Comparison of ENCODE assay signal across 2 cellular contexts in the genomic region with DNA sequence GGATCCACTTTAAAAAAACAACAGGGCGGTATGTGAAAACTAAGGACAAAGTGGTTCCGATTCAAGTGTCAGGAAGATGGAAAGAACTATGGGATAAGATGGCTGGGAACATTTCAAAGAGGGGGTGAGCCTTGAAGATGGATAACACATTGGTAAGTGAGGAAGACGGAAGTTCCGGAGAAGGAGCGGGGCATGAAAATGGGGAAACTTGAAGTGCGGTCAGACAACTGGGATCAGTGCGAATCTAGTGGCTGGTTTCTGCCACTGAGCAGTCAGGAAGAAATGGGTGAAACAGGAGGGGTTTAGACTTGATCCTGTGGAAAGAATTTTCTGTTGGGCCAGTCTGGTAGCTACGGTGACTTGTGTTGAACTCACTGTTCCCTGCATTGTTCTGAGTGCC.
TF ChIP-seq lines count a peak whose summit lies in the region.

No MANE protein-coding gene starts in this region.

TF ChIP-seq in SK-N-SH treated with all-trans-retinoic acid at 6 μM for 48 hours, 23 proteins besides CTCF, POLR2A, EP300 and RAD21:
- TF ChIP-seq, protein P1, sequence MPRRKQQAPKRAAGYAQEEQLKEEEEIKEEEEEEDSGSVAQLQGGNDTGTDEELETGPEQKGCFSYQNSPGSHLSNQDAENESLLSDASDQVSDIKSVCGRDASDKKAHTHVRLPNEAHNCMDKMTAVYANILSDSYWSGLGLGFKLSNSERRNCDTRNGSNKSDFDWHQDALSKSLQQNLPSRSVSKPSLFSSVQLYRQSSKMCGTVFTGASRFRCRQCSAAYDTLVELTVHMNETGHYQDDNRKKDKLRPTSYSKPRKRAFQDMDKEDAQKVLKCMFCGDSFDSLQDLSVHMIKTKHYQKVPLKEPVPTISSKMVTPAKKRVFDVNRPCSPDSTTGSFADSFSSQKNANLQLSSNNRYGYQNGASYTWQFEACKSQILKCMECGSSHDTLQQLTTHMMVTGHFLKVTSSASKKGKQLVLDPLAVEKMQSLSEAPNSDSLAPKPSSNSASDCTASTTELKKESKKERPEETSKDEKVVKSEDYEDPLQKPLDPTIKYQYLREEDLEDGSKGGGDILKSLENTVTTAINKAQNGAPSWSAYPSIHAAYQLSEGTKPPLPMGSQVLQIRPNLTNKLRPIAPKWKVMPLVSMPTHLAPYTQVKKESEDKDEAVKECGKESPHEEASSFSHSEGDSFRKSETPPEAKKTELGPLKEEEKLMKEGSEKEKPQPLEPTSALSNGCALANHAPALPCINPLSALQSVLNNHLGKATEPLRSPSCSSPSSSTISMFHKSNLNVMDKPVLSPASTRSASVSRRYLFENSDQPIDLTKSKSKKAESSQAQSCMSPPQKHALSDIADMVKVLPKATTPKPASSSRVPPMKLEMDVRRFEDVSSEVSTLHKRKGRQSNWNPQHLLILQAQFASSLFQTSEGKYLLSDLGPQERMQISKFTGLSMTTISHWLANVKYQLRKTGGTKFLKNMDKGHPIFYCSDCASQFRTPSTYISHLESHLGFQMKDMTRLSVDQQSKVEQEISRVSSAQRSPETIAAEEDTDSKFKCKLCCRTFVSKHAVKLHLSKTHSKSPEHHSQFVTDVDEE (CRISPR knock-in tag; IDR thresholded peaks at IDR 0.05), result no peak
- no peak for TF ChIP-seq ISL1 (CRISPR knock-in tag; IDR thresholded peaks at IDR 0.05)
- no peak for TF ChIP-seq GLIS3 (CRISPR knock-in tag; IDR thresholded peaks at IDR 0.05)
- TF ChIP-seq RARB (CRISPR knock-in tag; IDR thresholded peaks at IDR 0.05), result no peak
- TF ChIP-seq ZNF70 (CRISPR knock-in tag; IDR thresholded peaks at IDR 0.05), result no peak
- TF ChIP-seq PPARA (CRISPR knock-in tag; IDR thresholded peaks at IDR 0.05; ENCODE audit: borderline replicate concordance), result no peak
- no peak for TF ChIP-seq TCF4 (CRISPR knock-in tag; IDR thresholded peaks at IDR 0.05; ENCODE audit: borderline replicate concordance)
- no peak for TF ChIP-seq ZNF8 (CRISPR knock-in tag; IDR thresholded peaks at IDR 0.05)
- TF ChIP-seq ZFP3 (CRISPR knock-in tag; IDR thresholded peaks at IDR 0.05), result no peak
- no peak for TF ChIP-seq ESRRG (CRISPR knock-in tag; IDR thresholded peaks at IDR 0.05)
- TF ChIP-seq ARNTL (CRISPR knock-in tag; IDR thresholded peaks at IDR 0.05; ENCODE audit: borderline replicate concordance, low read depth), result no peak
- no peak for TF ChIP-seq CSDC2 (CRISPR knock-in tag; IDR thresholded peaks at IDR 0.05)
- TF ChIP-seq, protein P2, sequence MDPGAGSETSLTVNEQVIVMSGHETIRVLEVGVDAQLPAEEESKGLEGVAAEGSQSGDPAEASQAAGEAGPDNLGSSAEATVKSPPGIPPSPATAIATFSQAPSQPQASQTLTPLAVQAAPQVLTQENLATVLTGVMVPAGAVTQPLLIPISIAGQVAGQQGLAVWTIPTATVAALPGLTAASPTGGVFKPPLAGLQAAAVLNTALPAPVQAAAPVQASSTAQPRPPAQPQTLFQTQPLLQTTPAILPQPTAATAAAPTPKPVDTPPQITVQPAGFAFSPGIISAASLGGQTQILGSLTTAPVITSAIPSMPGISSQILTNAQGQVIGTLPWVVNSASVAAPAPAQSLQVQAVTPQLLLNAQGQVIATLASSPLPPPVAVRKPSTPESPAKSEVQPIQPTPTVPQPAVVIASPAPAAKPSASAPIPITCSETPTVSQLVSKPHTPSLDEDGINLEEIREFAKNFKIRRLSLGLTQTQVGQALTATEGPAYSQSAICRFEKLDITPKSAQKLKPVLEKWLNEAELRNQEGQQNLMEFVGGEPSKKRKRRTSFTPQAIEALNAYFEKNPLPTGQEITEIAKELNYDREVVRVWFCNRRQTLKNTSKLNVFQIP (CRISPR knock-in tag; IDR thresholded peaks at IDR 0.05; ENCODE audit: borderline replicate concordance, low read depth), result no peak
- no peak for TF ChIP-seq BACH2 (CRISPR knock-in tag; IDR thresholded peaks at IDR 0.05; ENCODE audit: borderline replicate concordance)
- TF ChIP-seq, protein P3, sequence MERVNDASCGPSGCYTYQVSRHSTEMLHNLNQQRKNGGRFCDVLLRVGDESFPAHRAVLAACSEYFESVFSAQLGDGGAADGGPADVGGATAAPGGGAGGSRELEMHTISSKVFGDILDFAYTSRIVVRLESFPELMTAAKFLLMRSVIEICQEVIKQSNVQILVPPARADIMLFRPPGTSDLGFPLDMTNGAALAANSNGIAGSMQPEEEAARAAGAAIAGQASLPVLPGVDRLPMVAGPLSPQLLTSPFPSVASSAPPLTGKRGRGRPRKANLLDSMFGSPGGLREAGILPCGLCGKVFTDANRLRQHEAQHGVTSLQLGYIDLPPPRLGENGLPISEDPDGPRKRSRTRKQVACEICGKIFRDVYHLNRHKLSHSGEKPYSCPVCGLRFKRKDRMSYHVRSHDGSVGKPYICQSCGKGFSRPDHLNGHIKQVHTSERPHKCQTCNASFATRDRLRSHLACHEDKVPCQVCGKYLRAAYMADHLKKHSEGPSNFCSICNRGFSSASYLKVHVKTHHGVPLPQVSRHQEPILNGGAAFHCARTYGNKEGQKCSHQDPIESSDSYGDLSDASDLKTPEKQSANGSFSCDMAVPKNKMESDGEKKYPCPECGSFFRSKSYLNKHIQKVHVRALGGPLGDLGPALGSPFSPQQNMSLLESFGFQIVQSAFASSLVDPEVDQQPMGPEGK (CRISPR knock-in tag; IDR thresholded peaks at IDR 0.05; ENCODE audit: borderline replicate concordance), result no peak
- TF ChIP-seq, protein P4, sequence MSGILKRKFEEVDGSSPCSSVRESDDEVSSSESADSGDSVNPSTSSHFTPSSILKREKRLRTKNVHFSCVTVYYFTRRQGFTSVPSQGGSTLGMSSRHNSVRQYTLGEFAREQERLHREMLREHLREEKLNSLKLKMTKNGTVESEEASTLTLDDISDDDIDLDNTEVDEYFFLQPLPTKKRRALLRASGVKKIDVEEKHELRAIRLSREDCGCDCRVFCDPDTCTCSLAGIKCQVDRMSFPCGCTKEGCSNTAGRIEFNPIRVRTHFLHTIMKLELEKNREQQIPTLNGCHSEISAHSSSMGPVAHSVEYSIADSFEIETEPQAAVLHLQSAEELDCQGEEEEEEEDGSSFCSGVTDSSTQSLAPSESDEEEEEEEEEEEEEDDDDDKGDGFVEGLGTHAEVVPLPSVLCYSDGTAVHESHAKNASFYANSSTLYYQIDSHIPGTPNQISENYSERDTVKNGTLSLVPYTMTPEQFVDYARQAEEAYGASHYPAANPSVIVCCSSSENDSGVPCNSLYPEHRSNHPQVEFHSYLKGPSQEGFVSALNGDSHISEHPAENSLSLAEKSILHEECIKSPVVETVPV (CRISPR knock-in tag; IDR thresholded peaks at IDR 0.05), result no peak
- TF ChIP-seq TOX (CRISPR knock-in tag; IDR thresholded peaks at IDR 0.05; ENCODE audit: borderline replicate concordance), result no peak
- TF ChIP-seq OSR1 (CRISPR knock-in tag; IDR thresholded peaks at IDR 0.05), result no peak
- TF ChIP-seq, protein P5, sequence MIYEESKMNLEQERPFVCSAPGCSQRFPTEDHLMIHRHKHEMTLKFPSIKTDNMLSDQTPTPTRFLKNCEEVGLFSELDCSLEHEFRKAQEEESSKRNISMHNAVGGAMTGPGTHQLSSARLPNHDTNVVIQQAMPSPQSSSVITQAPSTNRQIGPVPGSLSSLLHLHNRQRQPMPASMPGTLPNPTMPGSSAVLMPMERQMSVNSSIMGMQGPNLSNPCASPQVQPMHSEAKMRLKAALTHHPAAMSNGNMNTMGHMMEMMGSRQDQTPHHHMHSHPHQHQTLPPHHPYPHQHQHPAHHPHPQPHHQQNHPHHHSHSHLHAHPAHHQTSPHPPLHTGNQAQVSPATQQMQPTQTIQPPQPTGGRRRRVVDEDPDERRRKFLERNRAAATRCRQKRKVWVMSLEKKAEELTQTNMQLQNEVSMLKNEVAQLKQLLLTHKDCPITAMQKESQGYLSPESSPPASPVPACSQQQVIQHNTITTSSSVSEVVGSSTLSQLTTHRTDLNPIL (CRISPR knock-in tag; IDR thresholded peaks at IDR 0.05; ENCODE audit: low read depth), result no peak

TF ChIP-seq in WTC11, 78 proteins besides CTCF, POLR2A, EP300 and RAD21 (continued from another document):
- TF ChIP-seq, protein P6, sequence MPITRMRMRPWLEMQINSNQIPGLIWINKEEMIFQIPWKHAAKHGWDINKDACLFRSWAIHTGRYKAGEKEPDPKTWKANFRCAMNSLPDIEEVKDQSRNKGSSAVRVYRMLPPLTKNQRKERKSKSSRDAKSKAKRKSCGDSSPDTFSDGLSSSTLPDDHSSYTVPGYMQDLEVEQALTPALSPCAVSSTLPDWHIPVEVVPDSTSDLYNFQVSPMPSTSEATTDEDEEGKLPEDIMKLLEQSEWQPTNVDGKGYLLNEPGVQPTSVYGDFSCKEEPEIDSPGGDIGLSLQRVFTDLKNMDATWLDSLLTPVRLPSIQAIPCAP (CRISPR knock-in tag; IDR thresholded peaks at IDR 0.05), result no peak
- TF ChIP-seq, protein P7, sequence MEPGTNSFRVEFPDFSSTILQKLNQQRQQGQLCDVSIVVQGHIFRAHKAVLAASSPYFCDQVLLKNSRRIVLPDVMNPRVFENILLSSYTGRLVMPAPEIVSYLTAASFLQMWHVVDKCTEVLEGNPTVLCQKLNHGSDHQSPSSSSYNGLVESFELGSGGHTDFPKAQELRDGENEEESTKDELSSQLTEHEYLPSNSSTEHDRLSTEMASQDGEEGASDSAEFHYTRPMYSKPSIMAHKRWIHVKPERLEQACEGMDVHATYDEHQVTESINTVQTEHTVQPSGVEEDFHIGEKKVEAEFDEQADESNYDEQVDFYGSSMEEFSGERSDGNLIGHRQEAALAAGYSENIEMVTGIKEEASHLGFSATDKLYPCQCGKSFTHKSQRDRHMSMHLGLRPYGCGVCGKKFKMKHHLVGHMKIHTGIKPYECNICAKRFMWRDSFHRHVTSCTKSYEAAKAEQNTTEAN (CRISPR knock-in tag; IDR thresholded peaks at IDR 0.05), result no peak
- TF ChIP-seq ZNF423 (CRISPR knock-in tag; IDR thresholded peaks at IDR 0.05), result no peak
- TF ChIP-seq MXD4 (CRISPR knock-in tag; IDR thresholded peaks at IDR 0.05; ENCODE audit: borderline replicate concordance), result no peak
- TF ChIP-seq SP1 (CRISPR knock-in tag; conservative IDR thresholded peaks at IDR 0.05), result no peak
- TF ChIP-seq, protein P8, sequence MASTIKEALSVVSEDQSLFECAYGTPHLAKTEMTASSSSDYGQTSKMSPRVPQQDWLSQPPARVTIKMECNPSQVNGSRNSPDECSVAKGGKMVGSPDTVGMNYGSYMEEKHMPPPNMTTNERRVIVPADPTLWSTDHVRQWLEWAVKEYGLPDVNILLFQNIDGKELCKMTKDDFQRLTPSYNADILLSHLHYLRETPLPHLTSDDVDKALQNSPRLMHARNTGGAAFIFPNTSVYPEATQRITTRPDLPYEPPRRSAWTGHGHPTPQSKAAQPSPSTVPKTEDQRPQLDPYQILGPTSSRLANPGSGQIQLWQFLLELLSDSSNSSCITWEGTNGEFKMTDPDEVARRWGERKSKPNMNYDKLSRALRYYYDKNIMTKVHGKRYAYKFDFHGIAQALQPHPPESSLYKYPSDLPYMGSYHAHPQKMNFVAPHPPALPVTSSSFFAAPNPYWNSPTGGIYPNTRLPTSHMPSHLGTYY (CRISPR knock-in tag; IDR thresholded peaks at IDR 0.05), result no peak
- TF ChIP-seq GABPB1 (CRISPR knock-in tag; IDR thresholded peaks at IDR 0.05), result no peak
- no peak for TF ChIP-seq ZNF671 (CRISPR knock-in tag; IDR thresholded peaks at IDR 0.05)
- TF ChIP-seq, protein P9, sequence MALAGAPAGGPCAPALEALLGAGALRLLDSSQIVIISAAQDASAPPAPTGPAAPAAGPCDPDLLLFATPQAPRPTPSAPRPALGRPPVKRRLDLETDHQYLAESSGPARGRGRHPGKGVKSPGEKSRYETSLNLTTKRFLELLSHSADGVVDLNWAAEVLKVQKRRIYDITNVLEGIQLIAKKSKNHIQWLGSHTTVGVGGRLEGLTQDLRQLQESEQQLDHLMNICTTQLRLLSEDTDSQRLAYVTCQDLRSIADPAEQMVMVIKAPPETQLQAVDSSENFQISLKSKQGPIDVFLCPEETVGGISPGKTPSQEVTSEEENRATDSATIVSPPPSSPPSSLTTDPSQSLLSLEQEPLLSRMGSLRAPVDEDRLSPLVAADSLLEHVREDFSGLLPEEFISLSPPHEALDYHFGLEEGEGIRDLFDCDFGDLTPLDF (CRISPR knock-in tag; IDR thresholded peaks at IDR 0.05), result no peak
TF ChIP-seq in WTC11: peak in this region for 0.
